8 cellular contexts compared by ENCODE assay signal in the genomic region with DNA sequence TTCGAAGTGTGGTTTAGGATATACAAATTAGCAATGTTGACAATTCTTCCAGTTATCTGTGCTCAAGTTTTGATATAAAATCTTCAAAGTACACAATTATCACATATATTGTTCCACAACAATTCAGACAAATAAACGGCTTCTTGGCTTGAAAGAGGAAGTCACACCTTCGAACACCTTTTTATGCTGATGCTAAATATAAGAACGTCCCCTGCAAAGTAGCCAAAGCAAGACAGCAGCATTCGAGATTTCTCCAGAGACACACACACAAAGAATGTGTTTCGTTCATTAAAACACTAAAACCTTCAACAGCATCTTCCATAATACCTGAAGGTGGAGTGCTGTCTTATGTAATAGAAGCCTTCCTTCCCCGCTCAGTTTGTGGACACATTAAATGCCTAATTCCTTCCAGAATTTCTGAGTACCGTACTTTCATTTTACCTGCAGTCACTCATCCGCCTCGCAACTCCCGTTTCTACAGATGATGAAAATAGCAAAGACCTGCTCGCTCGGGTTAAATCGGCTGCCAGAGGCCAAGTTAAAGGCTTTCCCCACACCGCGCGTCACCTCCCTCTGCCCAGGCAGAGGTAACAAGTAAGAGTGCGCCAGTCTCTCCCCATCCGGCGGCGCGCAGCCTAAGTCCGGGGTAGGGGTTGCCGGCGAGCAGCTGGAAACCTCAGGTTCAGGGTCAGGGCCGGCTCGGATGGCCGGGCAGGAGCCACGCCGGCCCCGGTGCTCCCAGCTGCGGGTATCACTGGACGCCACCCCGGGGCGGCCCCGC. TPM values are rescaled to one million over a fixed set of nuclear protein-coding genes. Genes with fewer than 3 reads are reported as not detected.
DNase-seq lines count a peak whose midpoint lies in the region; ATAC-seq and TF ChIP-seq lines count a peak whose summit lies in the region.

No MANE protein-coding gene starts in this region.

- H3K36me3 ChIP-seq in neuronal stem cell (replicated peaks in 1 of 2; ENCODE audit: control insufficient read depth in 2 of 2, insufficient read depth in 2 of 2, low read length in 2 of 2) (no peaks in the 10 kb centered on the region), upper lobe of right lung (no peaks in the 10 kb centered on the region)

- no peak overlapping the region for H3K14ac ChIP-seq in neuronal stem cell (ENCODE audit: low read length)

- H4K8ac ChIP-seq in neuronal stem cell (ENCODE audit: low read depth, low read length) = no peak overlapping the region

- DNase-seq in NCI-H146 (lab: John Stamatoyannopoulos, UW) (peak; percentile 52), NCI-H146 treated with DMSO at 0.1 percent for 48 hours (lab: John Stamatoyannopoulos, UW; ENCODE audit: unreplicated experiment) (no peak), NCI-H345 treated with DMSO at 0.1 percent for 48 hours (lab: John Stamatoyannopoulos, UW; ENCODE audit: unreplicated experiment) (peak; percentile 38), foreskin keratinocyte (peak in 1 of 2 donors; percentile 50), neuronal stem cell (ENCODE audit: low spot score) (peak; percentile 27), upper lobe of right lung (peak; percentile 69)
- peak; percentile 41 for DNase-seq in activated T-cell treated with anti-CD3 and anti-CD28 coated beads, Interleukin-2, amount 50 U/mL, for 4 hours

- peak overlapping the region; percentile 39 for H3K18ac ChIP-seq in neuronal stem cell (ENCODE audit: low read length)

- no peak overlapping the region for H2BK120ac ChIP-seq in neuronal stem cell (ENCODE audit: low read depth, low read length)

- peak overlapping the region; percentile 86 for H3K4me3 Mint-ChIP-seq in activated T-cell treated with anti-CD3 and anti-CD28 coated beads, Interleukin-2, amount 50 U/mL, for 4 hours

- H3K4me2 ChIP-seq in neuronal stem cell (ENCODE audit: insufficient read depth, low read length, poor library complexity, severe bottlenecking) = peak overlapping the region; percentile 79

- H3K4me3 ChIP-seq in neuronal stem cell (ENCODE audit: low read length in 2 of 2) (peak overlapping the region; percentile 62 to 92), upper lobe of right lung (peak overlapping the region; percentile 51)

- H4K91ac ChIP-seq in neuronal stem cell (ENCODE audit: low read depth, low read length, poor library complexity) = no peak overlapping the region

- H3K36me3 Mint-ChIP-seq in activated T-cell treated with anti-CD3 and anti-CD28 coated beads, Interleukin-2, amount 50 U/mL, for 4 hours (ENCODE audit: insufficient read depth) = no peaks in the 10 kb centered on the region

- no peak overlapping the region for H2BK5ac ChIP-seq in neuronal stem cell (ENCODE audit: low read length)

- peak; percentile 50 for ATAC-seq in HG02678 (IDR thresholded peaks at IDR 0.05; ENCODE audit: unreplicated experiment)
- peak; percentile 64 to 73 for ATAC-seq in activated T-cell treated with anti-CD3 and anti-CD28 coated beads, Interleukin-2, amount 50 U/mL, for 4 hours
- ATAC-seq in foreskin keratinocyte = peak; percentile 64
- ATAC-seq in upper lobe of right lung = peak; percentile 53

- peaks cover 25% of the 10 kb centered on the region for H3K4me1 Mint-ChIP-seq in activated T-cell treated with anti-CD3 and anti-CD28 coated beads, Interleukin-2, amount 50 U/mL, for 4 hours (ENCODE audit: low read depth)

- no peak overlapping the region for H3K9ac ChIP-seq in neuronal stem cell (ENCODE audit: low read depth, low read length, poor library complexity)

- no peaks in the 10 kb centered on the region for H3K79me1 ChIP-seq in neuronal stem cell (ENCODE audit: low read depth, low read length)

- H3K27me3 Mint-ChIP-seq in activated T-cell treated with anti-CD3 and anti-CD28 coated beads, Interleukin-2, amount 50 U/mL, for 4 hours (ENCODE audit: low read depth) = peaks cover 53% of the 10 kb centered on the region

- no CpG with 5 or more reads among the region's 36 CpGs for WGBS in neuronal stem cell (ENCODE audit: extremely low coverage in 2 of 2, insufficient read length in 2 of 2, insufficient replicate concordance in 1 of 2), 2 donors

- H2BK12ac ChIP-seq in neuronal stem cell (ENCODE audit: low read length) = no peak overlapping the region

- no peak overlapping the region for H2BK15ac ChIP-seq in neuronal stem cell (ENCODE audit: low read length)

- no peak overlapping the region for H3K4ac ChIP-seq in neuronal stem cell (ENCODE audit: low read length)

- TF ChIP-seq CTCF in foreskin keratinocyte (conservative IDR thresholded peaks at IDR 0.05) (peak; percentile 45), upper lobe of right lung (IDR thresholded peaks at IDR 0.05) (no peak)

- no peaks in the 10 kb centered on the region for H3K9me3 Mint-ChIP-seq in activated T-cell treated with anti-CD3 and anti-CD28 coated beads, Interleukin-2, amount 50 U/mL, for 4 hours

- intact Hi-C loops in upper lobe of right lung (cut with DNase I) = no loop called here

- H3K27ac ChIP-seq in foreskin keratinocyte (peak overlapping the region; percentile 80), neuronal stem cell (replicated peaks; ENCODE audit: low read length) (no peak overlapping the region), upper lobe of right lung (no peak overlapping the region)

- H2AK5ac ChIP-seq in neuronal stem cell (ENCODE audit: low read depth, low read length) = no peak overlapping the region

- peaks cover 20% of the 10 kb centered on the region for H3K4me1 ChIP-seq in foreskin keratinocyte
- H3K4me1 ChIP-seq in neuronal stem cell (ENCODE audit: control insufficient read depth in 2 of 2, insufficient read depth in 1 of 2, low read depth in 1 of 2, low read length in 2 of 2) = peaks cover 2 to 7% of the 10 kb centered on the region in 2 donors
- H3K4me1 ChIP-seq in upper lobe of right lung = peaks cover 10% of the 10 kb centered on the region

- no peaks in the 10 kb centered on the region for H3K9me3 ChIP-seq in neuronal stem cell (replicated peaks in 1 of 2; ENCODE audit: control insufficient read depth in 2 of 2, insufficient read depth in 1 of 2, low read depth in 1 of 2, low read length in 2 of 2)
- no peaks in the 10 kb centered on the region for H3K9me3 ChIP-seq in upper lobe of right lung

- H2AFZ ChIP-seq in neuronal stem cell (ENCODE audit: low read length) = peak overlapping the region; percentile 99

- H3K23ac ChIP-seq in neuronal stem cell (ENCODE audit: low read depth, low read length, poor library complexity) = peak overlapping the region; percentile 32

- no peaks in the 10 kb centered on the region for H3K27me3 ChIP-seq in foreskin keratinocyte
- peaks cover 0 to 57% (median 12%) of the 10 kb centered on the region in 3 experiments for H3K27me3 ChIP-seq in neuronal stem cell (ENCODE audit: control insufficient read depth in 3 of 3, insufficient read depth in 3 of 3, low read depth in 1 of 3, low read length in 3 of 3)
- H3K27me3 ChIP-seq in upper lobe of right lung = peaks cover 49% of the 10 kb centered on the region

RNA-seq across cellular contexts. Expression of gene SERPINE2, which starts 0.8 kb away (rescaled TPM):
- 10 to 100 TPM in 2 of 3 donors, 1 to 10 TPM in 1; 9.8 to 16.2 (median 15.9) TPM for total RNA-seq in activated T-cell treated with anti-CD3 and anti-CD28 coated beads, Interleukin-2, amount 50 U/mL, for 4 hours
- total RNA-seq in foreskin keratinocyte (305 and 634 TPM in 2 replicates), upper lobe of right lung (7.3 TPM)
- 244 and 452 TPM in 2 replicates for polyA plus RNA-seq in foreskin keratinocyte
- 19.1 TPM for polyA plus RNA-seq in neuronal stem cell (2013, experiment 1 of 2)
- polyA plus RNA-seq in neuronal stem cell (2013, experiment 2 of 2) = 20.2 TPM

Comparison
In these comparisons a context has a peak if more than half of its experiments do, and no peak if none do; other contexts are left out.
1. RNA of gene SERPINE2, which starts 0.8 kb away (total RNA-seq): 305 to 634 TPM in foreskin keratinocyte; 9.8 to 16.2 TPM in activated T-cell treated with anti-CD3 and anti-CD28 coated beads, Interleukin-2, amount 50 U/mL, for 4 hours and 7.3 TPM in upper lobe of right lung (single experiment); every median in the first group is over 10 times any median in the second.
2. Peak in every context shown above with its lines, with median percentiles within 50 percentile points of each other: ATAC-seq.